7 cellular contexts compared by ENCODE assay signal in the genomic region with DNA sequence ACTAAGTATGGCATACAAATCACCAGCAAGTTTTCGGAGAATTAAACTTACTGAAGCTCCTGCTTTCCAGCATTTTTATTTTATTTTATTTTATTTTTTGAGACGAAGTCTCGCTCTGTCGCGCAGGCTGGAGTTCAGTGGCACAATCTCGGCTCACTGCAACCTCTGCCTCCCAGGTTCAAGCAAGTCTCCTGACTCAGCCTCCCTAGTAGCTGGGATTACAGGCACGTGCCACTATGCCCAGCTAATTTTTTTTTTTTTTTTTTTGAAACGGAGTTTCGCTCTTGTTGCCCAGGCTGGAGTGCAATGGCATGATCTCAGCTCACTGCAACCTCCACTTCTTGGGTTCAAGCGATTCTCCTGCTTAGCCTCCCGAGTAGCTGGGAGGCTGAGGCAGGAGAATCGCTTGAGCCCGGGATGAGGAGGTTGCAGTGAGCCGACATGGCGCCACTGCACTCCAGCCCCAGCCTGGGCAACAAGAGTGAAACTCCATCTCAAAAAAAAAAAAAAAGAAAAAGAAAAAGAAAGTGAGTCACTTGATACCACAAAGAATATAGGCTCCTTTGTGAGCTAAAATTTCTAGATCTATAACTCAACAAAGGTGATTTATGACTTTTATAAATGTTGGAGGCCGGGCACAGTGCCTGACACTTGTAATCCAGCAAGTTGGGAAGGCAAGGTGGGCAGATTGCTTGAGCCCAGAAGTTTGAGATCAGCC. TPM values are rescaled to one million over a fixed set of nuclear protein-coding genes. Genes with fewer than 3 reads are reported as not detected.
A peak's percentile ranks its signal among the peaks of the same experiment; 100 is the strongest.
DNase-seq lines count a peak whose midpoint lies in the region; ATAC-seq, FAIRE-seq and TF ChIP-seq lines count a peak whose summit lies in the region.
"Not testable (repeated sequence)": the region's sequence is repeated elsewhere in the genome, so short reads cannot be mapped to it uniquely, and the experiment has no call there.

No MANE protein-coding gene starts in this region.

- not testable (repeated sequence) for H3K9me3 ChIP-seq in GM12878 (replicated peaks; ENCODE audit: control insufficient read depth, insufficient read depth, low read length)

- ATAC-seq in GM18505 (IDR thresholded peaks at IDR 0.05; ENCODE audit: unreplicated experiment), result not testable (repeated sequence)
- ATAC-seq in GM21447 (IDR thresholded peaks at IDR 0.05; ENCODE audit: unreplicated experiment) (peak; percentile 23), HG03064 (IDR thresholded peaks at IDR 0.05; ENCODE audit: low read depth, unreplicated experiment) (peak; percentile 9), GM12878 (peak; percentile 24)
- peak; percentile 57 to 67 for ATAC-seq in activated CD4-positive, CD25-positive, alpha-beta regulatory T cell treated with anti-CD3 and anti-CD28 coated beads, Interleukin-2, amount 50 U/mL, for 24 hours

- H3K4me2 ChIP-seq in GM12878 (ENCODE audit: control insufficient read depth, insufficient read depth), result peak overlapping the region; percentile 66

- H3K27ac ChIP-seq in GM12878 (ENCODE audit: control insufficient read depth, insufficient read depth), result peak overlapping the region; percentile 98

- TF ChIP-seq POLR2A in GM18505 (IDR thresholded peaks at IDR 0.05; ENCODE audit: borderline replicate concordance, extremely low read depth, insufficient read depth, insufficient read length), result peak; percentile 7
- not testable (repeated sequence) for TF ChIP-seq POLR2A in GM12878 (IDR thresholded peaks at IDR 0.05; ENCODE audit: low read depth, low read length)

- not testable (repeated sequence) for H2AFZ ChIP-seq in GM12878 (ENCODE audit: control insufficient read depth, low read depth, low read length)

- TF ChIP-seq CTCF in GM12878 (IDR thresholded peaks at IDR 0.05 in 2 of 3, conservative IDR thresholded peaks at IDR 0.05 in 1 of 3; ENCODE audit: control insufficient read depth in 2 of 3, extremely low read depth in 1 of 3, insufficient read depth in 1 of 3, low read depth in 3 of 3, low read length in 3 of 3), result not testable (repeated sequence)

- not testable (repeated sequence) for BruUV-seq in GM12878 (replicated peaks; lab: Mats Ljungman, UMichigan)

- not testable (repeated sequence) for FAIRE-seq in GM12878 (lab: Jason Lieb, UNC)

- H3K79me2 ChIP-seq in GM12878 (ENCODE audit: control insufficient read depth, insufficient read depth, low read length), result not testable (repeated sequence)

- POLR2A ChIA-PET in GM12878 (lab: Charles Lee), result interaction anchor here (0.6 to 4.1 kb wide), 20 partner anchors 8 to 150 kb away, joined by 3 to 32 read pairs (median 6); no protein-coding TSS in a partner anchor

- TF ChIP-seq EP300 in GM12878 (IDR thresholded peaks at IDR 0.05; ENCODE audit: borderline replicate concordance in 1 of 2, control insufficient read depth in 1 of 2, low read depth in 2 of 2, low read length in 2 of 2), result not testable (repeated sequence)

- intact Hi-C loops in GM12878 (cut with micrococcal nuclease; ENCODE audit: unreplicated experiment); posterior vena cava (cut with DNase I): not testable (repeated sequence)

- peak overlapping the region; percentile 38 for H3K4me3 ChIP-seq in GM12878

- RAD21 ChIA-PET in GM12878 (lab: Charles Lee; ENCODE audit: unreplicated experiment), result interaction anchor here (0.6 to 5.2 kb wide), 39 partner anchors 10 to 152 kb away, joined by 3 to 118 read pairs (median 4); partner anchors contain the start of gene SHLD1

- not testable (repeated sequence) for H3K27me3 ChIP-seq in GM12878 (replicated peaks in 1 of 2; ENCODE audit: control insufficient read depth in 2 of 2, insufficient read depth in 2 of 2, low read length in 1 of 2)

- H3K36me3 ChIP-seq in GM12878 (ENCODE audit: control insufficient read depth in 2 of 2, insufficient read depth in 2 of 2, low read length in 1 of 2), result not testable (repeated sequence)

- CTCF ChIA-PET in GM12878 (lab: Yijun Ruan, JAX), result interaction anchor here (0.6 to 5.4 kb wide), 19 partner anchors 8 to 150 kb away, joined by 3 to 30 read pairs (median 6); partner anchors contain the start of gene SHLD1

- 12% methylated on average over 16 of the region's 16 CpGs for WGBS in GM12878 (ENCODE audit: insufficient coverage, insufficient replicate concordance, low lambda C conversion rate, missing lambda C conversion rate)

- in situ Hi-C loops in GM12878 (cut with MboI), result not testable (repeated sequence)

- peaks cover 73% of the 10 kb centered on the region for H3K4me1 ChIP-seq in GM12878 (ENCODE audit: control insufficient read depth, insufficient read depth, low read length)

- DNase-seq in MV-4-11 (lab: John Stamatoyannopoulos, UW) (peak; percentile 19), posterior vena cava (ENCODE audit: low spot score) (peak; percentile 15)
- not testable (repeated sequence) for DNase-seq in GM12878 (ENCODE audit: low read depth, low spot score)

- TF ChIP-seq RAD21 in GM12878 (IDR thresholded peaks at IDR 0.05; ENCODE audit: insufficient read depth, low read depth, low read length), result not testable (repeated sequence)

- peak overlapping the region; percentile 76 for H3K9ac ChIP-seq in GM12878 (ENCODE audit: control insufficient read depth, insufficient read depth, low read length)

- not testable (repeated sequence) for H4K20me1 ChIP-seq in GM12878 (ENCODE audit: control insufficient read depth, insufficient read depth)

- SMC1A ChIA-PET in GM12878 (lab: Charles Lee; ENCODE audit: uncharacterized antibody, unreplicated experiment), result interaction anchor here (0.6 to 4.8 kb wide), 28 partner anchors 11 to 612 kb away, joined by 3 to 78 read pairs (median 4); partner anchors contain the start of gene SHLD1

TF ChIP-seq in GM12878, 131 proteins besides CTCF, POLR2A, EP300 and RAD21:
- peak; percentile 62 for TF ChIP-seq ZNF384 (IDR thresholded peaks at IDR 0.05; ENCODE audit: borderline replicate concordance, low read depth, low read length)
- TF ChIP-seq JUNB (IDR thresholded peaks at IDR 0.05), result 0 out of 2 replicates have a peak, but pooled peaks have one; percentile 19
- TF ChIP-seq, protein P1, sequence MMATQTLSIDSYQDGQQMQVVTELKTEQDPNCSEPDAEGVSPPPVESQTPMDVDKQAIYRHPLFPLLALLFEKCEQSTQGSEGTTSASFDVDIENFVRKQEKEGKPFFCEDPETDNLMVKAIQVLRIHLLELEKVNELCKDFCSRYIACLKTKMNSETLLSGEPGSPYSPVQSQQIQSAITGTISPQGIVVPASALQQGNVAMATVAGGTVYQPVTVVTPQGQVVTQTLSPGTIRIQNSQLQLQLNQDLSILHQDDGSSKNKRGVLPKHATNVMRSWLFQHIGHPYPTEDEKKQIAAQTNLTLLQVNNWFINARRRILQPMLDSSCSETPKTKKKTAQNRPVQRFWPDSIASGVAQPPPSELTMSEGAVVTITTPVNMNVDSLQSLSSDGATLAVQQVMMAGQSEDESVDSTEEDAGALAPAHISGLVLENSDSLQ (IDR thresholded peaks at IDR 0.05), result 0 out of 2 replicates have a peak, but pooled peaks have one; percentile 20
- 0 out of 2 replicates have a peak, but pooled peaks have one; percentile 8 for TF ChIP-seq SMAD5 (IDR thresholded peaks at IDR 0.05; ENCODE audit: low read depth)
- peak; percentile 76 for TF ChIP-seq YY1 (IDR thresholded peaks at IDR 0.05; ENCODE audit: low read depth, low read length)
- TF ChIP-seq TAF1 (IDR thresholded peaks at IDR 0.05; ENCODE audit: borderline replicate concordance, low read depth, low read length), result peak; percentile 42; the same call in 1 of the 2 replicates
- TF ChIP-seq BHLHE40 (IDR thresholded peaks at IDR 0.05; ENCODE audit: borderline replicate concordance in 1 of 2, low read depth in 2 of 2, low read length in 1 of 2), result peak in 1 of 2 experiments; percentile 82; a peak in 2 of 4 replicates
- TF ChIP-seq DPF2 (IDR thresholded peaks at IDR 0.05), result 0 out of 2 replicates have a peak, but pooled peaks have one; percentile 43
- TF ChIP-seq, protein P2, sequence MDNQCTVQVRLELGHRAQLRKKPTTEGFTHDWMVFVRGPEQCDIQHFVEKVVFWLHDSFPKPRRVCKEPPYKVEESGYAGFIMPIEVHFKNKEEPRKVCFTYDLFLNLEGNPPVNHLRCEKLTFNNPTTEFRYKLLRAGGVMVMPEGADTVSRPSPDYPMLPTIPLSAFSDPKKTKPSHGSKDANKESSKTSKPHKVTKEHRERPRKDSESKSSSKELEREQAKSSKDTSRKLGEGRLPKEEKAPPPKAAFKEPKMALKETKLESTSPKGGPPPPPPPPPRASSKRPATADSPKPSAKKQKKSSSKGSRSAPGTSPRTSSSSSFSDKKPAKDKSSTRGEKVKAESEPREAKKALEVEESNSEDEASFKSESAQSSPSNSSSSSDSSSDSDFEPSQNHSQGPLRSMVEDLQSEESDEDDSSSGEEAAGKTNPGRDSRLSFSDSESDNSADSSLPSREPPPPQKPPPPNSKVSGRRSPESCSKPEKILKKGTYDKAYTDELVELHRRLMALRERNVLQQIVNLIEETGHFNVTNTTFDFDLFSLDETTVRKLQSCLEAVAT (IDR thresholded peaks at IDR 0.05), result peak; percentile 95

RNA-seq across cellular contexts. Expression of gene GPCPD1, which starts 35.4 kb away (rescaled TPM):
- total RNA-seq in GM12878 (2013; cell fraction: nucleolus; rRNA removed), result 327 and 357 TPM in 2 replicates
- total RNA-seq in GM12878 (2014; rRNA removed) (35.2 and 42.1 TPM in 2 replicates), GM12878 (2014; rRNA removed; fragmentation: Illumina TruSeq; extraction: Trizol) (46.3 and 49.8 TPM in 2 replicates), GM12878 (2021) (55.0 and 59.4 TPM in 2 replicates), posterior vena cava (10 to 100 TPM; 39.6 to 64.4 TPM)
- 38.8 TPM for polyA plus RNA-seq in GM12878 (2011; ENCODE audit: low read depth)
- polyA plus RNA-seq in GM12878 (2011; rRNA removed) (87.4 and 116 TPM in 2 replicates), GM12878 (2014; fragmentation: Illumina TruSeq; extraction: Trizol) (38.2 and 55.0 TPM in 2 replicates), GM12878 (2014; fragmentation: Nextera tagmentation; extraction: Ambion mirVana) (10 to 100 TPM; 14.5 to 14.6 TPM), GM12878 (2014; rRNA removed) (29.2 and 34.3 TPM in 2 replicates), GM12878 (2016; fragmentation: Nextera tagmentation; extraction: Ambion mirVana) (10 to 100 TPM; 46.2 to 49.2 TPM)
- polyA plus RNA-seq in GM12878 (2011; cell fraction: cytosol; rRNA removed), result 26.8 and 34.0 TPM in 2 replicates
- polyA plus RNA-seq in GM12878 (2011; cell fraction: nucleus; rRNA removed), result 94.3 and 132 TPM in 2 replicates
- polyA plus RNA-seq in GM12878 (2012), result 48.8 and 69.8 TPM in 2 replicates
- 45.8 and 63.5 TPM in 2 replicates for polyA minus RNA-seq in GM12878 (2011; rRNA and poly(A)+ RNA removed)
- 13.2 and 23.1 TPM in 2 replicates for polyA minus RNA-seq in GM12878 (2011; cell fraction: cytosol; rRNA and poly(A)+ RNA removed)
- 42.9 and 56.6 TPM in 2 replicates for polyA minus RNA-seq in GM12878 (2011; cell fraction: nucleus; rRNA and poly(A)+ RNA removed)
